In the genomic region with DNA sequence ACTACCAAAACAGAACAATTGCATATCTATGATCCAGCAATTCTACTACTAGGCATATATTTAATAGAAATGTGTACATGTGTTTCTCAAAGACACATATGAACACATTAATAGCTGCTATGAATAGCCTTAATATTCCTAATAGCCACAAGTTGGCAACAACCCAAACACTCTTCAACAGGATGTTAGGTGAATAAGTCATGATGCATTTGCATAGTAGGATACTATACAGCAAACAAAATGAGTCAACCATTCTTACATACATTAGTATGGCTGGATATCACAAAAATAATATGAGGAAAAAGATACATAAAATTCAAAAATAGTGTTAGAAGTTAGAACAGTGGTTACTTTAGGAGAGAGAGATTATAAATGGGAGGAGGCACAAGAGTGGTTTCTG, we compare ENCODE assay signal across 19 cellular contexts.
"Had no signal": no experiment of that assay in that cellular context is flagged by ENCODE, and none has a peak within 500 bp of the region (broad histone marks: within the 10 kb centered on the region; RNA-seq: fewer than 3 reads in every experiment).

No MANE protein-coding gene starts in this region.

- DNase-seq: activated CD4-positive, alpha-beta memory T cell treated with anti-CD3 and anti-CD28 coated beads for 36 hours; activated CD4-positive, alpha-beta T cell treated with anti-CD3 and anti-CD28 coated beads for 48 hours; activated naive CD4-positive, alpha-beta T cell treated with anti-CD3 and anti-CD28 coated beads for 36 hours; activated T-cell treated with anti-CD3 and anti-CD28 coated beads, Interleukin-2, amount 50 U/mL, for 48 hours; effector CD4-positive, alpha-beta T cell; heart left ventricle; left colon; mesenchymal stem cell; mucosa of descending colon; nephron progenitor cell; pancreas; psoas muscle; right cardiac atrium; stimulated activated CD4-positive, alpha-beta T cell treated with anti-CD3 and anti-CD28 coated beads, Interleukin-12 subunit alpha, Interleukin-12 subunit beta, amount 100 ng/mL, for 4 hours; stimulated activated CD4-positive, alpha-beta T cell treated with anti-CD3 and anti-CD28 coated beads, Interleukin-4, amount 100 ng/mL, for 4 hours; stimulated activated naive CD8-positive, alpha-beta T cell treated with anti-CD3 and anti-CD28 coated beads, Interleukin-15, amount 100 ng/mL, for 72 hours; tibial artery had no signal

- H3K27ac Mint-ChIP-seq: activated CD4-positive, alpha-beta memory T cell treated with anti-CD3 and anti-CD28 coated beads for 36 hours; activated naive CD4-positive, alpha-beta T cell treated with anti-CD3 and anti-CD28 coated beads for 36 hours; nephron progenitor cell; stimulated activated naive CD8-positive, alpha-beta T cell treated with anti-CD3 and anti-CD28 coated beads, Interleukin-15, amount 100 ng/mL, for 72 hours had no signal

- H3K27me3 ChIP-seq: esophagus muscularis mucosa, gastroesophageal sphincter, heart left ventricle, pancreas, tibial artery had no signal

- H3K4me1 Mint-ChIP-seq: nephron progenitor cell; stimulated activated naive CD8-positive, alpha-beta T cell treated with anti-CD3 and anti-CD28 coated beads, Interleukin-15, amount 100 ng/mL, for 72 hours had no signal

- H3K4me3 Mint-ChIP-seq: activated CD4-positive, alpha-beta memory T cell treated with anti-CD3 and anti-CD28 coated beads for 36 hours; activated naive CD4-positive, alpha-beta T cell treated with anti-CD3 and anti-CD28 coated beads for 36 hours; nephron progenitor cell; stimulated activated naive CD8-positive, alpha-beta T cell treated with anti-CD3 and anti-CD28 coated beads, Interleukin-15, amount 100 ng/mL, for 72 hours had no signal

- H3K27ac ChIP-seq: esophagus muscularis mucosa, gastroesophageal sphincter, heart left ventricle, pancreas, psoas muscle, tibial artery had no signal

- H3K4me3 ChIP-seq: esophagus muscularis mucosa, gastroesophageal sphincter, heart left ventricle, mucosa of descending colon, pancreas, psoas muscle, tibial artery had no signal

- H3K36me3 ChIP-seq: esophagus muscularis mucosa, gastroesophageal sphincter, heart left ventricle, pancreas, tibial artery had no signal

- H3K27me3 Mint-ChIP-seq: activated CD4-positive, alpha-beta memory T cell treated with anti-CD3 and anti-CD28 coated beads for 36 hours; stimulated activated naive CD8-positive, alpha-beta T cell treated with anti-CD3 and anti-CD28 coated beads, Interleukin-15, amount 100 ng/mL, for 72 hours had no signal

- ATAC-seq: gastroesophageal sphincter; heart left ventricle; left colon; mucosa of descending colon; pancreas; psoas muscle; right cardiac atrium; stimulated activated naive CD8-positive, alpha-beta T cell treated with anti-CD3 and anti-CD28 coated beads, Interleukin-15, amount 100 ng/mL, for 72 hours had no signal

- H3K9me3 ChIP-seq: pancreas had no signal

- H3K4me1 ChIP-seq: esophagus muscularis mucosa, gastroesophageal sphincter, heart left ventricle, pancreas, psoas muscle, tibial artery had no signal
